Comparison of ENCODE assay signal across 12 cellular contexts in genomic region chr5:107289030-107289714, GRCh38.
A peak's percentile ranks its signal among the peaks of the same experiment; 100 is the strongest.
DNase-seq lines count a peak whose midpoint lies in the region; ATAC-seq, FAIRE-seq and TF ChIP-seq lines count a peak whose summit lies in the region.
"Had no signal": no experiment of that assay in that cellular context is flagged by ENCODE, and none has a peak within 500 bp of the region (broad histone marks: within the 10 kb centered on the region; RNA-seq: fewer than 3 reads in every experiment).

No MANE protein-coding gene starts in this region.

- no peaks in the 10 kb centered on the region for H3K36me3 ChIP-seq in esophagus squamous epithelium

- DNase-seq in GM13976 (ENCODE audit: low spot score) (peak; percentile 51), GM19239 (ENCODE audit: insufficient read length, low spot score) (peak; percentile 13), SK-MEL-5 (ENCODE audit: low read depth, low spot score) (peak; percentile 84), esophagus squamous epithelium (lab: John Stamatoyannopoulos, UW) (no peak), SHP77 (lab: John Stamatoyannopoulos, UW) (no peak)
- DNase-seq in stimulated activated naive CD4-positive, alpha-beta T cell (lab: John Stamatoyannopoulos, UW): no peak
- DNase-seq in activated CD4-positive, CD25-positive, alpha-beta regulatory T cell treated with anti-CD3 and anti-CD28 coated beads, Interleukin-2, amount 50 U/mL, for 72 hours: no peak
- DNase-seq: amniotic stem cell; DMS153; NCI-H345; stimulated activated CD4-positive, alpha-beta T cell treated with anti-CD3 and anti-CD28 coated beads, Interleukin-12 subunit alpha, Interleukin-12 subunit beta, amount 100 ng/mL, for 4 hours had no signal

- intact Hi-C loops in esophagus squamous epithelium (cut with DNase I): no loop called here

- H3K4me1 ChIP-seq in esophagus squamous epithelium: peaks cover 0 to 6% (median 0%) of the 10 kb centered on the region in 3 donors

- no peak for TF ChIP-seq POLR2A in esophagus squamous epithelium (IDR thresholded peaks at IDR 0.05)

- peak; percentile 98 for FAIRE-seq in GM19239 (lab: Jason Lieb, UNC)

- no peaks in the 10 kb centered on the region for H3K27me3 ChIP-seq in esophagus squamous epithelium

- H3K4me3 ChIP-seq in esophagus squamous epithelium: no peak overlapping the region

- in situ Hi-C loops in GM13976 (cut with MboI; ENCODE audit: low sequenced_read_pairs, unreplicated experiment) (no loop called here), SK-MEL-5 (cut with HindIII; ENCODE audit: low pct_unique_long_range_greater_than_20kb, low sequenced_read_pairs) (no loop called here)

- WGBS in esophagus squamous epithelium, 2 donors: 48 to 65% methylated on average over 3 to 4 of the region's 4 CpGs

- no peak overlapping the region for H3K27ac ChIP-seq in esophagus squamous epithelium

- H3K9me3 ChIP-seq in esophagus squamous epithelium: no peaks in the 10 kb centered on the region

- TF ChIP-seq CTCF in GM13976 (IDR thresholded peaks at IDR 0.05; ENCODE audit: borderline replicate concordance, control extremely low read depth, extremely low read depth, insufficient read depth, missing control alignments): no peak
- TF ChIP-seq CTCF in esophagus squamous epithelium (IDR thresholded peaks at IDR 0.05): no peak

- ATAC-seq in HG02870 (IDR thresholded peaks at IDR 0.05; ENCODE audit: unreplicated experiment): peak; percentile 93

Comparison
In these comparisons a context has a peak if more than half of its experiments do, and no peak if none do; other contexts are left out.
1. DNase-seq: peak in GM13976 (single experiment), GM19239 (single experiment) and SK-MEL-5 (single experiment); none in stimulated activated naive CD4-positive, alpha-beta T cell (0 of 6), esophagus squamous epithelium (single experiment), SHP77 (0 of 2) and activated CD4-positive, CD25-positive, alpha-beta regulatory T cell treated with anti-CD3 and anti-CD28 coated beads, Interleukin-2, amount 50 U/mL, for 72 hours (single experiment).